ENCODE assay signal across 18 cellular contexts in genomic region chr11:80240245-80240644, GRCh38.
DNase-seq lines count a peak whose midpoint lies in the region; ATAC-seq, FAIRE-seq and TF ChIP-seq lines count a peak whose summit lies in the region.
"Had no signal": no experiment of that assay in that cellular context is flagged by ENCODE, and none has a peak within 500 bp of the region (broad histone marks: within the 10 kb centered on the region; RNA-seq: fewer than 3 reads in every experiment).

No MANE protein-coding gene starts in this region.

- no peaks in the 10 kb centered on the region for H3K4me1 ChIP-seq in small intestine (ENCODE audit: control insufficient read depth in 2 of 2, insufficient read depth in 1 of 2, low read depth in 1 of 2, low read length in 1 of 2)
- H3K4me1 ChIP-seq: BLaER1 had no signal

- FAIRE-seq in small intestine (lab: Jason Lieb, UNC), result no peak
- FAIRE-seq: GM12892, GM18507, H54 had no signal

- WGBS in small intestine, 3 donors, result 33 to 65% (median 61%) methylated on average over 1 of the region's 1 CpG

- DNase-seq in A172 (ENCODE audit: low spot score), result peak; percentile 20
- peak; percentile 73 for DNase-seq in OCI-M1 (lab: John Stamatoyannopoulos, UW)
- DNase-seq in choroid plexus epithelial cell (ENCODE audit: low read depth), result peak; percentile 5
- DNase-seq in small intestine, result peak; percentile 17
- DNase-seq in globus pallidus (ENCODE audit: low spot score), result no peak
- DNase-seq in omental fat pad (ENCODE audit: low spot score), result no peak
- DNase-seq in LoVo (ENCODE audit: low spot score), result no peak
- DNase-seq: CD4-positive, alpha-beta memory T cell; DMS153; DMS79; GDM1; HCEC 1CT had no signal

- H3K27me3 ChIP-seq in small intestine (ENCODE audit: control insufficient read depth in 2 of 2, insufficient read depth in 2 of 2, low read length in 2 of 2), result no peaks in the 10 kb centered on the region
- H3K27me3 ChIP-seq: BLaER1 had no signal

- H3K4me3 ChIP-seq in choroid plexus epithelial cell (ENCODE audit: low read depth, low read length) (no peak overlapping the region), small intestine (ENCODE audit: low read depth in 1 of 2, low read length in 2 of 2) (no peak overlapping the region)
- H3K4me3 ChIP-seq: BLaER1, GM23338 had no signal

- no peak overlapping the region for H3K27ac ChIP-seq in small intestine (ENCODE audit: low read depth in 1 of 2, low read length in 1 of 2)
- H3K27ac ChIP-seq: 22Rv1, BLaER1 had no signal

- TF ChIP-seq CTCF in choroid plexus epithelial cell (conservative IDR thresholded peaks at IDR 0.05; ENCODE audit: low read depth, low read length) (no peak), omental fat pad (IDR thresholded peaks at IDR 0.05) (no peak)

- no peak for ATAC-seq in omental fat pad (ENCODE audit: low FRiP score)
- ATAC-seq: GM23338 had no signal

- no peaks in the 10 kb centered on the region for H3K36me3 ChIP-seq in small intestine (ENCODE audit: control insufficient read depth in 2 of 2, insufficient read depth in 2 of 2, low read length in 2 of 2)
- H3K36me3 ChIP-seq: BLaER1 had no signal

- H3K9me3 ChIP-seq in small intestine (ENCODE audit: control insufficient read depth, low read depth), result no peaks in the 10 kb centered on the region

Comparison
In these comparisons a context has a peak if more than half of its experiments do, and no peak if none do; other contexts are left out.
1. DNase-seq: peak in A172 (single experiment), OCI-M1 (single experiment), choroid plexus epithelial cell (single experiment) and small intestine (single experiment); none in globus pallidus (single experiment), omental fat pad (single experiment) and LoVo (single experiment).